16 cellular contexts compared by ENCODE assay signal in the genomic region with DNA sequence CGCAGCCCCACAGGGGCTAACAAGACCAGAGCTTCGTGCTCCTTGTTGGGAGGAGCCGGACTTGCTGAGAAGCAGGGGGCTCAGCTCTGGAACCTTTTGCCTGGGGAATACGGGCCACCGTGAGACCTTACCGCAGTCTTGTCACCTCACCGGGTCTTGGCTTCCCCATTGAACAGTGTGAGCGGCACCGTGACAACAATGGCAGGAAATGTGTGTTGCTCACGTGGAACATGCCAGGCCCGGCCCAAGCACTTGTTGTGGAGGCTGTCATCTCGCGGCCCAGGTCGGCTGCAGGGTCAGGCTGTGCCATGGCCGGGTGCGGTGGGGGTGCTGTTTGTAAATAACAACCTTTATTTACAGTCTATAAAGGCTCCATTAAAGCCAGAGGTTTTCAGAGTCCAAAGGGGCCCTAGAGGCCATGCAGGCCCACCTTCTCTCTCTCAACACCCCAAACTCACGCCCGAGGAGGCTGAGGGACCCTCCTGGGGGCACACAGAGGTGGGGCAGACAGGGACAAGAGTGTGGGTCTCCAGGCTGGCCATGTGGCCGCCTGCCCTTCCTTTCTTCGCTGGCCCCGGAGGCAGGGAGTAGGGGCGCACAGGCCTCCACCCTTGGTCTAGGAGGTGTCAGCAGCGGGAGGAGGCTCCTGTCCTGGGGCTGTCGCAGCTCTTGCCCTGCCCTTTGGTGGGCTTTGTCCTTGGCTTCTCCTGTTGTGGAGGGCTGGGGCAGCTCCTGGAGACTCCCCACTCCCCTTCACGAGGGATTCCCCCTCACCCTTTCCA.
"Had no signal": no experiment of that assay in that cellular context is flagged by ENCODE, and none has a peak within 500 bp of the region (broad histone marks: within the 10 kb centered on the region; RNA-seq: fewer than 3 reads in every experiment).

No MANE protein-coding gene starts in this region.

- DNase-seq: activated CD4-positive, alpha-beta memory T cell treated with anti-CD3 and anti-CD28 coated beads for 36 hours; activated CD4-positive, alpha-beta T cell treated with anti-CD3 and anti-CD28 coated beads for 4 hours; activated CD4-positive, CD25-positive, alpha-beta regulatory T cell; activated naive CD4-positive, alpha-beta T cell treated with anti-CD3 and anti-CD28 coated beads for 36 hours; activated naive CD8-positive, alpha-beta T cell treated with anti-CD3 and anti-CD28 coated beads, Interleukin-2, amount 10 ng/mL, durations not matched to agents 7 days and 5 days; activated T-cell treated with anti-CD3 and anti-CD28 coated beads, Interleukin-2, amount 50 U/mL, for 48 hours; amniotic stem cell; cortex of kidney; effector CD4-positive, alpha-beta T cell; hippocampal formation; left ventricle myocardium superior; stimulated activated CD4-positive, alpha-beta T cell treated with anti-CD3 and anti-CD28 coated beads, Interleukin-4, amount 100 ng/mL, for 24 hours; stimulated activated naive CD8-positive, alpha-beta T cell treated with anti-CD3 and anti-CD28 coated beads, Interleukin-15, amount 100 ng/mL, for 72 hours; tibial artery had no signal

- ATAC-seq: left ventricle myocardium superior; stimulated activated naive CD8-positive, alpha-beta T cell treated with anti-CD3 and anti-CD28 coated beads, Interleukin-15, amount 100 ng/mL, for 72 hours had no signal

- H3K27ac Mint-ChIP-seq: activated CD4-positive, alpha-beta memory T cell treated with anti-CD3 and anti-CD28 coated beads for 36 hours; activated naive CD4-positive, alpha-beta T cell treated with anti-CD3 and anti-CD28 coated beads for 36 hours; activated naive CD8-positive, alpha-beta T cell treated with anti-CD3 and anti-CD28 coated beads, Interleukin-2, amount 10 ng/mL, durations not matched to agents 7 days and 5 days; progenitor cell of endocrine pancreas; stimulated activated naive CD8-positive, alpha-beta T cell treated with anti-CD3 and anti-CD28 coated beads, Interleukin-15, amount 100 ng/mL, for 72 hours; T-helper 1 cell treated with Interleukin-12 subunit alpha and Interleukin-12 subunit beta and Interleukin-4 antibody, amounts not matched to agents 30 μg/mL and 1 μg/mL, for 36 hours had no signal

- H3K4me3 Mint-ChIP-seq: activated CD4-positive, alpha-beta memory T cell treated with anti-CD3 and anti-CD28 coated beads for 36 hours; activated naive CD4-positive, alpha-beta T cell treated with anti-CD3 and anti-CD28 coated beads for 36 hours; activated naive CD8-positive, alpha-beta T cell treated with anti-CD3 and anti-CD28 coated beads, Interleukin-2, amount 10 ng/mL, durations not matched to agents 7 days and 5 days; stimulated activated naive CD8-positive, alpha-beta T cell treated with anti-CD3 and anti-CD28 coated beads, Interleukin-15, amount 100 ng/mL, for 72 hours; T-helper 1 cell treated with Interleukin-12 subunit alpha and Interleukin-12 subunit beta and Interleukin-4 antibody, amounts not matched to agents 30 μg/mL and 1 μg/mL, for 36 hours had no signal

- H3K36me3 Mint-ChIP-seq: activated CD4-positive, alpha-beta memory T cell treated with anti-CD3 and anti-CD28 coated beads for 36 hours; activated naive CD8-positive, alpha-beta T cell treated with anti-CD3 and anti-CD28 coated beads, Interleukin-2, amount 10 ng/mL, durations not matched to agents 7 days and 5 days had no signal

- H3K9me3 Mint-ChIP-seq: activated naive CD4-positive, alpha-beta T cell treated with anti-CD3 and anti-CD28 coated beads for 36 hours; activated naive CD8-positive, alpha-beta T cell treated with anti-CD3 and anti-CD28 coated beads, Interleukin-2, amount 10 ng/mL, durations not matched to agents 7 days and 5 days; stimulated activated naive CD8-positive, alpha-beta T cell treated with anti-CD3 and anti-CD28 coated beads, Interleukin-15, amount 100 ng/mL, for 72 hours; T-helper 1 cell treated with Interleukin-12 subunit alpha and Interleukin-12 subunit beta and Interleukin-4 antibody, amounts not matched to agents 30 μg/mL and 1 μg/mL, for 36 hours had no signal
